9 cellular contexts compared by ENCODE assay signal in the genomic region with DNA sequence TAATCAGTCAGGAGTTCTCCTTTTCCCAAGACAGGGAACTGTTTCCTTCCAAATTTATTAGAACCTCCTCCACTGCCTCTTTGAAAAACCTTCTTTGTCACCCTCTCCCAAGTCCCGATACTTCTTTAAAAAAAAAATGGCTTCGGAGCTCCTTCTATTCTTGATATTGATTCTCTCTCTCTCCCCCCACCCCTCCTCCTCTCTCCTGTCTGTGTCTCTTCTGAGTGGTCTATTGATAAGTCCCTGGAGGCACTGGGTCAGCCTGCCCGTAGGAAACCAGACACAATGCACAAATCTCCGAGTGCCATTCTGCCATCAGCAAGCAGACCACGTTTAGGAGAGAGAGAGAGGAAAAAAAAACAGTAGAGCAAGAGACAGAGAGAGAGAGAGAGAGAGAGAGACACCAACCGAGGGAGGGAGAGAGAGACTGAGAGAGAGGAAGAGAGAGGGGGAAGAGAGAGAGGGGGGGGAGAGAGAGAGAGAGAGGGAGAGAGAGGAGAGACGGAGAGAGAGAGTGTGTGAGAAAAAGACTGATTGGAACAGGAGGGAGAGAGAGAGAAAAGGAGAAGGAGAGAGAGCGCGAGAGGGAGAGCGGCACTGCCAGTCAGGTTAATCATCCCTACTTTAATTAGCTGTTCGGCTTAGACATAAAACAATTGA.
A peak's percentile ranks its signal among the peaks of the same experiment; 100 is the strongest.
DNase-seq lines count a peak whose midpoint lies in the region; ATAC-seq, FAIRE-seq and TF ChIP-seq lines count a peak whose summit lies in the region.
"Had no signal": no experiment of that assay in that cellular context is flagged by ENCODE, and none has a peak within 500 bp of the region (broad histone marks: within the 10 kb centered on the region; RNA-seq: fewer than 3 reads in every experiment).

No MANE protein-coding gene starts in this region.

- peaks cover 1% of the 10 kb centered on the region for H3K27me3 Mint-ChIP-seq in activated CD8-positive, alpha-beta T cell treated with anti-CD3 and anti-CD28 coated beads for 36 hours
- H3K27me3 Mint-ChIP-seq in activated CD8-positive, alpha-beta T cell treated with anti-CD3 and anti-CD28 coated beads, Interleukin-2, amount 10 ng/mL, durations not matched to agents 7 days and 5 days (ENCODE audit: low read depth) = no peaks in the 10 kb centered on the region

- POLR2A ChIA-PET in activated CD8-positive, alpha-beta T cell treated with anti-CD3 and anti-CD28 coated beads for 36 hours (lab: Charles Lee) = interaction anchor here (0.6 to 1.1 kb wide), 4 partner anchors 10 to 490 kb away, joined by 3 read pairs; no protein-coding TSS in a partner anchor
- POLR2A ChIA-PET in activated CD8-positive, alpha-beta T cell treated with anti-CD3 and anti-CD28 coated beads, Interleukin-2, amount 10 ng/mL, durations not matched to agents 7 days and 5 days (lab: Charles Lee) = interaction anchor here (0.6 kb wide), 1 partner anchor 813 kb away, joined by 3 read pairs; no protein-coding TSS in a partner anchor

- peak overlapping the region; percentile 52 for H3K9ac ChIP-seq in SU-DHL-6 (ENCODE audit: low read length)

- H3K4me1 ChIP-seq in hepatocyte (ENCODE audit: insufficient read depth) = peaks cover 17% of the 10 kb centered on the region

- peak overlapping the region; percentile 49 for H3K4me3 ChIP-seq in SU-DHL-6 (ENCODE audit: insufficient read depth, low read length, poor library complexity, severe bottlenecking)
- peak overlapping the region; percentile 48 for H3K4me3 ChIP-seq in hepatocyte
- H3K4me3 ChIP-seq in skin epidermis = peak overlapping the region; percentile 5 to 42 (median 22)

- intact Hi-C loops in activated CD8-positive, alpha-beta T cell treated with anti-CD3 and anti-CD28 coated beads for 36 hours (cut with micrococcal nuclease) = no loop called here

- CTCF ChIA-PET in activated CD8-positive, alpha-beta T cell treated with anti-CD3 and anti-CD28 coated beads for 36 hours (lab: Charles Lee) = interaction anchor here (1.8 kb wide), 1 partner anchor 36 kb away, joined by 5 read pairs; no protein-coding TSS in a partner anchor
- CTCF ChIA-PET in activated CD8-positive, alpha-beta T cell treated with anti-CD3 and anti-CD28 coated beads, Interleukin-2, amount 10 ng/mL, durations not matched to agents 7 days and 5 days (lab: Charles Lee) = interaction anchor here (1.5 kb wide), 1 partner anchor 72 kb away, joined by 3 read pairs; no protein-coding TSS in a partner anchor

- no peak for TF ChIP-seq CTCF in activated CD8-positive, alpha-beta T cell treated with anti-CD3 and anti-CD28 coated beads for 36 hours (IDR thresholded peaks at IDR 0.05)
- no peak for TF ChIP-seq CTCF in SU-DHL-6 (IDR thresholded peaks at IDR 0.05; ENCODE audit: insufficient read depth, low read length, poor library complexity, severe bottlenecking)
- no peak for TF ChIP-seq CTCF in hepatocyte (IDR thresholded peaks at IDR 0.05; ENCODE audit: poor library complexity)

- H3K9me2 ChIP-seq in SU-DHL-6 (replicated peaks; ENCODE audit: insufficient read depth, low read length) (no peaks in the 10 kb centered on the region), hepatocyte (replicated peaks; ENCODE audit: insufficient read depth) (no peaks in the 10 kb centered on the region)

- H3K27ac ChIP-seq in SU-DHL-6 (ENCODE audit: low read depth, low read length) (peak overlapping the region; percentile 51), hepatocyte (no peak overlapping the region), skin epidermis (peak overlapping the region in 15 of 21 experiments; percentile 21 to 75 (median 56))

- H3K36me3 Mint-ChIP-seq in activated CD8-positive, alpha-beta T cell treated with anti-CD3 and anti-CD28 coated beads for 36 hours (ENCODE audit: low read depth) = no peaks in the 10 kb centered on the region
- H3K36me3 Mint-ChIP-seq in activated CD8-positive, alpha-beta T cell treated with anti-CD3 and anti-CD28 coated beads, Interleukin-2, amount 10 ng/mL, durations not matched to agents 7 days and 5 days (ENCODE audit: low read depth) = no peaks in the 10 kb centered on the region

- H3K9me3 Mint-ChIP-seq in activated CD8-positive, alpha-beta T cell treated with anti-CD3 and anti-CD28 coated beads for 36 hours = no peaks in the 10 kb centered on the region
- H3K9me3 Mint-ChIP-seq in activated CD8-positive, alpha-beta T cell treated with anti-CD3 and anti-CD28 coated beads, Interleukin-2, amount 10 ng/mL, durations not matched to agents 7 days and 5 days (ENCODE audit: insufficient read depth) = no peaks in the 10 kb centered on the region

- no peaks in the 10 kb centered on the region for H3K27me3 ChIP-seq in SU-DHL-6 (ENCODE audit: low read length)
- H3K27me3 ChIP-seq in hepatocyte = no peaks in the 10 kb centered on the region

- H4K20me1 ChIP-seq in SU-DHL-6 (ENCODE audit: low read depth, low read length) (no peaks in the 10 kb centered on the region), hepatocyte (ENCODE audit: insufficient read depth, poor library complexity, severe bottlenecking) (no peaks in the 10 kb centered on the region)

- peak; percentile 6 for DNase-seq in activated CD8-positive, alpha-beta T cell treated with anti-CD3 and anti-CD28 coated beads for 36 hours
- DNase-seq in activated CD8-positive, alpha-beta T cell treated with anti-CD3 and anti-CD28 coated beads, Interleukin-2, amount 10 ng/mL, durations not matched to agents 7 days and 5 days = no peak
- DNase-seq in hepatocyte (ENCODE audit: low spot score) (no peak), GM19239 (ENCODE audit: insufficient read length, low spot score) (no peak), HUDEP-2 (lab: John Stamatoyannopoulos, UW; ENCODE audit: unreplicated experiment in 76 of 76) (no peak), iPS-NIHi11 (ENCODE audit: low spot score) (no peak)

- no peak overlapping the region for H3K27ac Mint-ChIP-seq in activated CD8-positive, alpha-beta T cell treated with anti-CD3 and anti-CD28 coated beads for 36 hours
- H3K27ac Mint-ChIP-seq in activated CD8-positive, alpha-beta T cell treated with anti-CD3 and anti-CD28 coated beads, Interleukin-2, amount 10 ng/mL, durations not matched to agents 7 days and 5 days = no peak overlapping the region

- ATAC-seq in activated CD8-positive, alpha-beta T cell treated with anti-CD3 and anti-CD28 coated beads for 36 hours = peak; percentile 53
- no peak for ATAC-seq in activated CD8-positive, alpha-beta T cell treated with anti-CD3 and anti-CD28 coated beads, Interleukin-2, amount 10 ng/mL, durations not matched to agents 7 days and 5 days

- H3K9me3 ChIP-seq in SU-DHL-6 (ENCODE audit: insufficient read depth, low read length) (no peaks in the 10 kb centered on the region), hepatocyte (ENCODE audit: low read depth) (no peaks in the 10 kb centered on the region)

- H3K79me2 ChIP-seq in SU-DHL-6 (ENCODE audit: insufficient read depth, low read length) (no peaks in the 10 kb centered on the region), hepatocyte (peaks cover 6% of the 10 kb centered on the region)

- 18% methylated on average over 10 of the region's 11 CpGs for whole genome bisulfite sequencing in hepatocyte (ENCODE audit: low lambda C conversion rate, missing lambda C conversion rate)

- H3K36me3 ChIP-seq in SU-DHL-6 (ENCODE audit: low read length) = no peaks in the 10 kb centered on the region
- H3K36me3 ChIP-seq in hepatocyte (replicated peaks; ENCODE audit: insufficient read depth, low read depth) = no peaks in the 10 kb centered on the region

- no peak overlapping the region for H3K4me3 Mint-ChIP-seq in activated CD8-positive, alpha-beta T cell treated with anti-CD3 and anti-CD28 coated beads for 36 hours
- H3K4me3 Mint-ChIP-seq in activated CD8-positive, alpha-beta T cell treated with anti-CD3 and anti-CD28 coated beads, Interleukin-2, amount 10 ng/mL, durations not matched to agents 7 days and 5 days = no peak overlapping the region

- peak overlapping the region; percentile 83 for H3K4me2 ChIP-seq in SU-DHL-6 (ENCODE audit: low read depth, low read length, poor library complexity, severe bottlenecking)
- H3K4me2 ChIP-seq in hepatocyte = peak overlapping the region; percentile 83

- H3F3A ChIP-seq in SU-DHL-6 (ENCODE audit: insufficient read depth) = peaks cover 42% of the 10 kb centered on the region

- no peak for FAIRE-seq in GM19239 (lab: Jason Lieb, UNC)
- FAIRE-seq: G401.6 had no signal

- peaks cover 13% of the 10 kb centered on the region for H3K4me1 Mint-ChIP-seq in activated CD8-positive, alpha-beta T cell treated with anti-CD3 and anti-CD28 coated beads for 36 hours (ENCODE audit: low read depth)
- H3K4me1 Mint-ChIP-seq in activated CD8-positive, alpha-beta T cell treated with anti-CD3 and anti-CD28 coated beads, Interleukin-2, amount 10 ng/mL, durations not matched to agents 7 days and 5 days (ENCODE audit: low read depth) = no peaks in the 10 kb centered on the region

- H2AFZ ChIP-seq in SU-DHL-6 (ENCODE audit: low read depth, low read length, severe bottlenecking) (peak overlapping the region; percentile 72), hepatocyte (peak overlapping the region; percentile 41)
